In genomic region chr1:113372546-113372945, GRCh38 we compare ENCODE assay signal across 1 cellular context.
TF ChIP-seq lines count a peak whose summit lies in the region.

No MANE protein-coding gene starts in this region.

TF ChIP-seq in HepG2, 621 proteins besides CTCF, POLR2A, EP300 and RAD21 (continued from another document):
- TF ChIP-seq THRA (CRISPR knock-in tag; IDR thresholded peaks at IDR 0.05; ENCODE audit: borderline replicate concordance), result no peak
- TF ChIP-seq NR2F2 (IDR thresholded peaks at IDR 0.05; ENCODE audit: borderline replicate concordance, low read depth), result no peak
- no peak for TF ChIP-seq KLF12 (CRISPR knock-in tag; IDR thresholded peaks at IDR 0.05; ENCODE audit: borderline replicate concordance)
- no peak for TF ChIP-seq AFF4 (CRISPR knock-in tag; IDR thresholded peaks at IDR 0.05)
- TF ChIP-seq MAFK (conservative IDR thresholded peaks at IDR 0.05 in 1 of 2, IDR thresholded peaks at IDR 0.05 in 1 of 2; ENCODE audit: low read length in 2 of 2), result peak; percentile 77 to 83
